In genomic region chr7:128406147-128406985, GRCh38 we compare ENCODE assay signal across 8 cellular contexts. TPM values are rescaled to one million over a fixed set of nuclear protein-coding genes. Genes with fewer than 3 reads are reported as not detected.
DNase-seq lines count a peak whose midpoint lies in the region; ATAC-seq, FAIRE-seq and TF ChIP-seq lines count a peak whose summit lies in the region.

No MANE protein-coding gene starts in this region.

- peaks cover 42% of the 10 kb centered on the region for H3K4me1 ChIP-seq in A549
- peaks cover 34 to 58% of the 10 kb centered on the region in 2 experiments for H3K4me1 ChIP-seq in HCT116 (ENCODE audit: control insufficient read depth in 1 of 2, insufficient read depth in 2 of 2, low read length in 2 of 2)
- peaks cover 29% of the 10 kb centered on the region for H3K4me1 ChIP-seq in astrocyte (ENCODE audit: insufficient read depth, low read length)
- peaks cover 8% of the 10 kb centered on the region for H3K4me1 ChIP-seq in mesendoderm (ENCODE audit: control insufficient read depth, low read depth, low read length)

- WGBS in A549 (ENCODE audit: missing lambda C conversion rate): 55% methylated on average over 19 of the region's 29 CpGs
- no CpG with 5 or more reads among the region's 29 CpGs for WGBS in mesendoderm (ENCODE audit: extremely low coverage, insufficient coverage, low lambda C conversion rate)

- H3K4me3 Mint-ChIP-seq in astrocyte (ENCODE audit: unreplicated experiment): peak overlapping the region; percentile 76

- FAIRE-seq in A549 (lab: Jason Lieb, UNC) (no peak), astrocyte (lab: Jason Lieb, UNC) (no peak)

- H3K27ac ChIP-seq in A549 (peak overlapping the region; percentile 84 to 96; a peak in 5 of 6 replicates), HCT116 (ENCODE audit: low read depth, low read length) (peak overlapping the region; percentile 17; the same call in 1 of the 2 replicates), astrocyte (ENCODE audit: low read depth, low read length) (no peak overlapping the region), mesendoderm (ENCODE audit: low read depth, low read length) (no peak overlapping the region)

- no peaks in the 10 kb centered on the region for H3K79me1 ChIP-seq in mesendoderm (ENCODE audit: low read length)

- RAD21 ChIA-PET in HCT116 (lab: Charles Lee; ENCODE audit: low non-redundant PET in 1 of 2, low total read pairs in 2 of 2, uncharacterized antibody in 2 of 2, unreplicated experiment in 2 of 2): no interaction called here

- H3K79me2 ChIP-seq in HCT116 (ENCODE audit: insufficient read depth, low read length): peaks cover 33% of the 10 kb centered on the region
- H3K79me2 ChIP-seq in astrocyte (ENCODE audit: insufficient read depth, low read length): peaks cover 27% of the 10 kb centered on the region
- H3K79me2 ChIP-seq in mesendoderm (ENCODE audit: control insufficient read depth, insufficient read depth, low read length): no peaks in the 10 kb centered on the region

- no peak for TF ChIP-seq POLR2A in A549 (IDR thresholded peaks at IDR 0.05; ENCODE audit: low read length)
- no peak for TF ChIP-seq POLR2A in HCT116 (IDR thresholded peaks at IDR 0.05; ENCODE audit: borderline replicate concordance, extremely low read depth, insufficient read depth, insufficient read length)
- TF ChIP-seq POLR2A in erythroblast (IDR thresholded peaks at IDR 0.05; ENCODE audit: low read length): no peak

- H2BK120ac ChIP-seq in mesendoderm (ENCODE audit: low read depth, low read length): no peak overlapping the region

- no peak overlapping the region for H3K4ac ChIP-seq in mesendoderm (ENCODE audit: low read depth, low read length)

- H3K36me3 ChIP-seq in HCT116 (ENCODE audit: control insufficient read depth in 1 of 2, insufficient read depth in 2 of 2, low read length in 2 of 2) (peaks cover 6 to 10% of the 10 kb centered on the region in 2 experiments; a peak in 2 of 4 replicates), astrocyte (ENCODE audit: insufficient read depth, low read length) (peaks cover 5% of the 10 kb centered on the region), mesendoderm (ENCODE audit: control insufficient read depth, insufficient read depth, low read length) (peaks cover 2% of the 10 kb centered on the region)

- H3K18ac ChIP-seq in mesendoderm (ENCODE audit: low read length): no peak overlapping the region

- H3K9ac ChIP-seq in HCT116 (ENCODE audit: low read length) (peak overlapping the region; percentile 14; the same call in 1 of the 2 replicates), astrocyte (ENCODE audit: low read length) (no peak overlapping the region), mesendoderm (ENCODE audit: low read length) (no peak overlapping the region)

- no peak overlapping the region for H4K8ac ChIP-seq in mesendoderm (ENCODE audit: low read depth, low read length)

- H3K4me2 ChIP-seq in A549 (peak overlapping the region; percentile 93), HCT116 (ENCODE audit: low read length) (peak overlapping the region; percentile 44), astrocyte (ENCODE audit: low read length) (peak overlapping the region; percentile 89), mesendoderm (ENCODE audit: low read length) (no peak overlapping the region)

- BruUV-seq in HCT116 (replicated peaks; lab: Mats Ljungman, UMichigan): no TSS peak

- H3K27me3 Mint-ChIP-seq in astrocyte (ENCODE audit: low read depth, unreplicated experiment): peaks cover 37% of the 10 kb centered on the region

- intact Hi-C loops in HCT116 (cut with micrococcal nuclease): no loop called here

- no peak overlapping the region for H3K27ac Mint-ChIP-seq in astrocyte (ENCODE audit: unreplicated experiment)

- H3K9me3 ChIP-seq in A549 (no peaks in the 10 kb centered on the region), HCT116 (ENCODE audit: control insufficient read depth in 1 of 2, insufficient read depth in 1 of 2, low read depth in 1 of 2, low read length in 2 of 2) (no peaks in the 10 kb centered on the region), astrocyte (ENCODE audit: insufficient read depth, low read depth, low read length) (no peaks in the 10 kb centered on the region)

- no peak for TF ChIP-seq CTCF in A549 (IDR thresholded peaks at IDR 0.05)
- TF ChIP-seq CTCF in HCT116 (IDR thresholded peaks at IDR 0.05 in 2 of 3, conservative IDR thresholded peaks at IDR 0.05 in 1 of 3; ENCODE audit: borderline replicate concordance in 1 of 3, insufficient read depth in 1 of 3, low read depth in 2 of 3, low read length in 2 of 3): no peak
- no peak for TF ChIP-seq CTCF in astrocyte (IDR thresholded peaks at IDR 0.05; ENCODE audit: insufficient read depth, low read depth, low read length)

- H4K5ac ChIP-seq in mesendoderm (ENCODE audit: low read length): no peak overlapping the region

- H3K36me3 Mint-ChIP-seq in astrocyte (ENCODE audit: low read depth, unreplicated experiment): peaks cover 3% of the 10 kb centered on the region

- no peak overlapping the region for H2AK5ac ChIP-seq in mesendoderm (ENCODE audit: low read length)

- no peak overlapping the region for H2BK5ac ChIP-seq in mesendoderm (ENCODE audit: low read length)

- DNase-seq in A549 (ENCODE audit: low read depth in 1 of 2, low spot score in 1 of 2) (no peak), HCT116 (ENCODE audit: low read depth, low spot score) (no peak), astrocyte (ENCODE audit: low read depth) (no peak), mesendoderm (peak; percentile 18), DMS153 treated with DMSO at 0.1 percent for 48 hours (lab: John Stamatoyannopoulos, UW; ENCODE audit: unreplicated experiment) (no peak), erythroblast (lab: John Stamatoyannopoulos, UW) (no peak)

- no peak overlapping the region for H2AFZ ChIP-seq in HCT116 (ENCODE audit: low read depth, low read length, poor library complexity, severe bottlenecking)
- H2AFZ ChIP-seq in astrocyte (ENCODE audit: low read depth, low read length): no peak overlapping the region

- peaks cover 7% of the 10 kb centered on the region for H3K4me1 Mint-ChIP-seq in astrocyte (ENCODE audit: low read depth, unreplicated experiment)

- H3K56ac ChIP-seq in mesendoderm (ENCODE audit: low read length): no peak overlapping the region

- no peak for TF ChIP-seq EP300 in A549 (IDR thresholded peaks at IDR 0.05)

- no peaks in the 10 kb centered on the region for H3K27me3 ChIP-seq in HCT116 (ENCODE audit: insufficient read depth, low read length)
- no peaks in the 10 kb centered on the region for H3K27me3 ChIP-seq in astrocyte (ENCODE audit: insufficient read depth, low read length)
- H3K27me3 ChIP-seq in mesendoderm (ENCODE audit: insufficient read depth, low read length, poor library complexity): peaks cover 17% of the 10 kb centered on the region

- H3K9me2 ChIP-seq in HCT116 (ENCODE audit: insufficient read depth): no peaks in the 10 kb centered on the region

- H3K4me3 ChIP-seq in A549 (peak overlapping the region; percentile 85), HCT116 (replicated peaks in 1 of 2; ENCODE audit: low read depth in 1 of 2, low read length in 2 of 2) (peak overlapping the region; percentile 2 to 84; a peak in 2 of 4 replicates), astrocyte (ENCODE audit: insufficient read depth, low read depth, low read length) (no peak overlapping the region), mesendoderm (ENCODE audit: low read length) (no peak overlapping the region)

- H3K23ac ChIP-seq in mesendoderm (ENCODE audit: low read length): no peak overlapping the region

- POLR2A ChIA-PET in A549 (lab: Yijun Ruan, JAX) (no interaction called here), HCT116 (lab: Charles Lee) (no interaction called here)

- CTCF ChIA-PET in A549 (lab: Yijun Ruan, JAX) (interaction anchor here (1.3 to 27.7 kb wide), 4 partner anchors 9 to 53 kb away, joined by 5 to 695 read pairs (median 74); no protein-coding TSS in a partner anchor), HCT116 (lab: Charles Lee) (interaction anchor here (1.3 kb wide), 1 partner anchor 19 kb away, joined by 3 read pairs; no protein-coding TSS in a partner anchor)

- no peak for TF ChIP-seq RAD21 in A549 (conservative IDR thresholded peaks at IDR 0.05 in 1 of 2, IDR thresholded peaks at IDR 0.05 in 1 of 2)
- TF ChIP-seq RAD21 in HCT116 (IDR thresholded peaks at IDR 0.05; ENCODE audit: low read depth): no peak

- H3K9me3 Mint-ChIP-seq in astrocyte (ENCODE audit: unreplicated experiment): no peaks in the 10 kb centered on the region

- H4K20me1 ChIP-seq in HCT116 (ENCODE audit: insufficient read depth) (no peaks in the 10 kb centered on the region), astrocyte (ENCODE audit: insufficient read depth, low read length) (peaks cover 55% of the 10 kb centered on the region)

- H2BK15ac ChIP-seq in mesendoderm (replicated peaks; ENCODE audit: low read depth): no peak overlapping the region

- ATAC-seq in A549: no peak
- no peak for ATAC-seq in HCT116
- ATAC-seq in HG03025 (IDR thresholded peaks at IDR 0.05; ENCODE audit: low FRiP score, unreplicated experiment): no peak
- ATAC-seq in GM21717 (IDR thresholded peaks at IDR 0.05; ENCODE audit: unreplicated experiment): no peak

RNA-seq across cellular contexts. Expression of gene IMPDH1, which starts 3.4 kb away (rescaled TPM):
- polyA plus RNA-seq in A549 (2011; rRNA removed) (55.4 and 83.3 TPM in 2 replicates), A549 (2017; fragmentation: RNase III; extraction: RNeasy Plus Mini Kit Qiagen cat#74134 plus additional on column Dnase treatment) (65.1 to 66.9 TPM (median 65.4 TPM) in 3 replicates)
- polyA plus RNA-seq in A549 (2012; cell fraction: cytosol; rRNA removed): 79.8 and 101 TPM in 2 replicates
- 150 and 163 TPM in 2 replicates for polyA plus RNA-seq in A549 (2012; cell fraction: nucleus; rRNA removed)
- polyA minus RNA-seq in A549 (2011; rRNA and poly(A)+ RNA removed): 127 and 130 TPM in 2 replicates
- total RNA-seq in HCT116 (2021; ENCODE audit: unreplicated experiment) (98.2 TPM), astrocyte (43.9 and 44.7 TPM in 2 replicates)
- 82.5 and 94.8 TPM in 2 replicates for polyA plus RNA-seq in HCT116 (2012)
- polyA plus RNA-seq in mesendoderm (2013, experiment 1 of 2): 20.1 TPM
- polyA plus RNA-seq in mesendoderm (2013, experiment 2 of 2): 19.7 TPM

RNA-seq across cellular contexts. Expression of gene PRRT4, which starts 44.9 kb away (rescaled TPM):
- 0.17 and 0.18 TPM in 2 replicates for polyA plus RNA-seq in A549 (2011; rRNA removed)
- 0.49 and 0.66 TPM in 2 replicates for polyA plus RNA-seq in A549 (2012; cell fraction: cytosol; rRNA removed)
- 2.3 and 3.0 TPM in 2 replicates for polyA plus RNA-seq in A549 (2012; cell fraction: nucleus; rRNA removed)
- polyA plus RNA-seq in A549 (2017; fragmentation: RNase III; extraction: RNeasy Plus Mini Kit Qiagen cat#74134 plus additional on column Dnase treatment): 0.15 to 0.20 TPM (median 0.16 TPM) in 3 replicates
- polyA minus RNA-seq in A549 (2011; rRNA and poly(A)+ RNA removed): 0.21 TPM in 1 of 2 replicates, not detected in the other
- total RNA-seq in HCT116 (2021; ENCODE audit: unreplicated experiment): 4.0 TPM
- 2.5 and 3.4 TPM in 2 replicates for polyA plus RNA-seq in HCT116 (2012)
- total RNA-seq in astrocyte: 0.62 and 0.93 TPM in 2 replicates
- 0.22 TPM for polyA plus RNA-seq in mesendoderm (2013, experiment 1 of 2)
- 0.22 TPM for polyA plus RNA-seq in mesendoderm (2013, experiment 2 of 2)

RNA-seq across cellular contexts. Expression of gene HILPDA, which starts 49.3 kb away (rescaled TPM):
- polyA plus RNA-seq in A549 (2011; rRNA removed) (94.6 and 179 TPM in 2 replicates), A549 (2017; fragmentation: RNase III; extraction: RNeasy Plus Mini Kit Qiagen cat#74134 plus additional on column Dnase treatment) (22.0 to 24.2 TPM (median 24.2 TPM) in 3 replicates)
- 46.7 and 46.9 TPM in 2 replicates for polyA plus RNA-seq in A549 (2012; cell fraction: cytosol; rRNA removed)
- polyA plus RNA-seq in A549 (2012; cell fraction: nucleus; rRNA removed): 16.5 and 23.0 TPM in 2 replicates
- 127 and 199 TPM in 2 replicates for polyA minus RNA-seq in A549 (2011; rRNA and poly(A)+ RNA removed)
- total RNA-seq in HCT116 (2021; ENCODE audit: unreplicated experiment) (32.8 TPM), astrocyte (12.4 TPM in 2 replicates)
- polyA plus RNA-seq in HCT116 (2012): 42.3 and 45.2 TPM in 2 replicates
- polyA plus RNA-seq in mesendoderm (2013, experiment 1 of 2): 27.9 TPM
- 28.8 TPM for polyA plus RNA-seq in mesendoderm (2013, experiment 2 of 2)

Comparison
In these comparisons a context has a peak if more than half of its experiments do, and no peak if none do; other contexts are left out.
1. H3K27ac ChIP-seq: peak in A549 (2 of 2) and HCT116 (single experiment); none in astrocyte (single experiment) and mesendoderm (single experiment).
2. H3K4me3 ChIP-seq: peak in A549 (single experiment) and HCT116 (2 of 2); none in astrocyte (single experiment) and mesendoderm (single experiment).